Comparison of ENCODE assay signal across 8 cellular contexts in genomic region chr12:47820631-47821345, GRCh38. TPM values are rescaled to one million over a fixed set of nuclear protein-coding genes. Genes with fewer than 3 reads are reported as not detected.
DNase-seq lines count a peak whose midpoint lies in the region; TF ChIP-seq lines count a peak whose summit lies in the region.

No MANE protein-coding gene starts in this region.

- H4K20me1 ChIP-seq in neural cell (ENCODE audit: insufficient read depth) = no peaks in the 10 kb centered on the region

- H3K9me3 ChIP-seq in AG04450 (ENCODE audit: control insufficient read depth, insufficient read depth, low read length) (no peaks in the 10 kb centered on the region; the same call in 1 of the 2 replicates), neural cell (ENCODE audit: low read length) (no peaks in the 10 kb centered on the region)

- peaks cover 29% of the 10 kb centered on the region for H3K36me3 Mint-ChIP-seq in activated CD4-positive, alpha-beta memory T cell treated with anti-CD3 and anti-CD28 coated beads for 36 hours

- peak overlapping the region; percentile 94 for H3K4me3 Mint-ChIP-seq in activated CD4-positive, alpha-beta memory T cell treated with anti-CD3 and anti-CD28 coated beads for 36 hours

- TF ChIP-seq CTCF in AG04450 (IDR thresholded peaks at IDR 0.05; ENCODE audit: low read depth, low read length) = no peak
- no peak for TF ChIP-seq CTCF in neural cell (IDR thresholded peaks at IDR 0.05; ENCODE audit: poor library complexity, severe bottlenecking)

- H3K27me3 Mint-ChIP-seq in activated CD4-positive, alpha-beta memory T cell treated with anti-CD3 and anti-CD28 coated beads for 36 hours = no peaks in the 10 kb centered on the region

- H3K27ac Mint-ChIP-seq in activated CD4-positive, alpha-beta memory T cell treated with anti-CD3 and anti-CD28 coated beads for 36 hours = peak overlapping the region; percentile 99

- no peaks in the 10 kb centered on the region for H3F3A ChIP-seq in neural cell (ENCODE audit: insufficient read depth, low read length, poor library complexity, severe bottlenecking)

- TF ChIP-seq RAD21 in neural cell (conservative IDR thresholded peaks at IDR 0.05) = no peak

- peak; percentile 88 for DNase-seq in AG04450 (ENCODE audit: low read depth, low spot score)
- peak; percentile 93 for DNase-seq in HK-2 (ENCODE audit: unreplicated experiment)
- DNase-seq in activated CD4-positive, alpha-beta memory T cell treated with anti-CD3 and anti-CD28 coated beads for 36 hours = no peak
- DNase-seq in fibroblast of the conjunctiva (ENCODE audit: low read depth) = peak; percentile 96
- no peak for DNase-seq in effector CD4-positive, alpha-beta T cell
- no peak for DNase-seq in NCI-H1930 (lab: John Stamatoyannopoulos, UW)
- DNase-seq in DMS153 (lab: John Stamatoyannopoulos, UW) = no peak

- H3K27ac ChIP-seq in AG04450 (ENCODE audit: low read depth, low read length) (peak overlapping the region; percentile 99), neural cell (ENCODE audit: low read length) (peak overlapping the region; percentile 58)

- peaks cover 68% of the 10 kb centered on the region for H3K4me1 Mint-ChIP-seq in activated CD4-positive, alpha-beta memory T cell treated with anti-CD3 and anti-CD28 coated beads for 36 hours (ENCODE audit: low read depth)

- POLR2A ChIA-PET in AG04450 (lab: Yijun Ruan, JAX) = interaction anchor here (0.6 to 1.4 kb wide), 9 partner anchors 9 to 181 kb away, joined by 3 to 19 read pairs (median 11); no protein-coding TSS in a partner anchor
- POLR2A ChIA-PET in activated CD4-positive, alpha-beta memory T cell treated with anti-CD3 and anti-CD28 coated beads for 36 hours (lab: Charles Lee) = interaction anchor here (1.3 to 16.2 kb wide), 3 partner anchors 10 to 47 kb away, joined by 3 to 540 read pairs (median 90); no protein-coding TSS in a partner anchor

- CTCF ChIA-PET in AG04450 (lab: Charles Lee) = interaction anchor here (0.6 to 2.1 kb wide), 6 partner anchors 11 to 350 kb away, joined by 4 to 13 read pairs (median 5); no protein-coding TSS in a partner anchor
- CTCF ChIA-PET in activated CD4-positive, alpha-beta memory T cell treated with anti-CD3 and anti-CD28 coated beads for 36 hours (lab: Charles Lee) = interaction anchor here (0.7 to 28.1 kb wide), 5 partner anchors 10 to 78 kb away, joined by 3 to 795 read pairs (median 6); no protein-coding TSS in a partner anchor

- peak overlapping the region; percentile 75 for H3K4me2 ChIP-seq in neural cell (ENCODE audit: low read length)

- H2AFZ ChIP-seq in neural cell (ENCODE audit: low read depth, low read length) = peak overlapping the region; percentile 78

- no peak for TF ChIP-seq EP300 in neural cell (conservative IDR thresholded peaks at IDR 0.05; ENCODE audit: poor library complexity, severe bottlenecking)

- intact Hi-C loops in activated CD4-positive, alpha-beta memory T cell treated with anti-CD3 and anti-CD28 coated beads for 36 hours (cut with micrococcal nuclease) = no loop called here

- H3K36me3 ChIP-seq in neural cell (ENCODE audit: insufficient read depth, low read length) = no peaks in the 10 kb centered on the region

- peaks cover 13% of the 10 kb centered on the region for H3K79me2 ChIP-seq in neural cell (replicated peaks; ENCODE audit: insufficient read depth, low read length)

- peak overlapping the region; percentile 91 for H3K4me3 ChIP-seq in AG04450 (ENCODE audit: low read depth, low read length)
- H3K4me3 ChIP-seq in neural cell (ENCODE audit: low read length) = peak overlapping the region; percentile 73

- H3K27me3 ChIP-seq in AG04450 (ENCODE audit: control insufficient read depth, insufficient read depth, low read length) (no peaks in the 10 kb centered on the region), neural cell (ENCODE audit: insufficient read depth, low read depth, low read length) (no peaks in the 10 kb centered on the region)

- H3K9ac ChIP-seq in neural cell (ENCODE audit: low read length) = peak overlapping the region; percentile 86

- no peaks in the 10 kb centered on the region for H3K9me2 ChIP-seq in neural cell (ENCODE audit: insufficient read depth, low read length)

- H3K9me3 Mint-ChIP-seq in activated CD4-positive, alpha-beta memory T cell treated with anti-CD3 and anti-CD28 coated beads for 36 hours = no peaks in the 10 kb centered on the region

TF ChIP-seq in neural cell, 6 proteins besides CTCF, POLR2A, EP300 and RAD21:
- TF ChIP-seq EZH2 (IDR thresholded peaks at IDR 0.05; ENCODE audit: borderline replicate concordance, insufficient read depth, low read length, poor library complexity, severe bottlenecking) (no peak), MXI1 (conservative IDR thresholded peaks at IDR 0.05; ENCODE audit: poor library complexity, severe bottlenecking) (no peak), POLR2AphosphoS5 (IDR thresholded peaks at IDR 0.05) (no peak), REST (IDR thresholded peaks at IDR 0.05; ENCODE audit: borderline replicate concordance) (no peak), TAF1 (IDR thresholded peaks at IDR 0.05; ENCODE audit: low read depth) (no peak), SMC3 (conservative IDR thresholded peaks at IDR 0.05; ENCODE audit: poor library complexity) (no peak)
TF ChIP-seq in neural cell: peak in this region for 0.

RNA-seq across cellular contexts. Expression of gene HDAC7, which starts 1.1 kb away (rescaled TPM):
- polyA plus RNA-seq in AG04450 (2011; rRNA removed) = 17.1 and 22.1 TPM in 2 replicates
- polyA minus RNA-seq in AG04450 (2011; rRNA and poly(A)+ RNA removed) = 22.5 and 25.5 TPM in 2 replicates
- total RNA-seq in activated CD4-positive, alpha-beta memory T cell treated with anti-CD3 and anti-CD28 coated beads for 36 hours = 100 to 1,000 TPM; 257 to 280 TPM
- 30.2 and 51.5 TPM in 2 replicates for polyA plus RNA-seq in neural cell
- polyA minus RNA-seq in neural cell = 11.9 and 18.7 TPM in 2 replicates

RNA-seq across cellular contexts. Expression of gene SLC48A1, which starts 47.8 kb away (rescaled TPM):
- polyA plus RNA-seq in AG04450 (2011; rRNA removed) = 7.8 and 9.0 TPM in 2 replicates
- 9.3 and 12.2 TPM in 2 replicates for polyA minus RNA-seq in AG04450 (2011; rRNA and poly(A)+ RNA removed)
- total RNA-seq in activated CD4-positive, alpha-beta memory T cell treated with anti-CD3 and anti-CD28 coated beads for 36 hours = 10 to 100 TPM; 13.7 to 16.2 TPM
- polyA plus RNA-seq in neural cell = 8.0 and 8.5 TPM in 2 replicates
- polyA minus RNA-seq in neural cell = 9.7 and 11.2 TPM in 2 replicates

Comparison
In these comparisons a context has a peak if more than half of its experiments do, and no peak if none do; other contexts are left out.
1. DNase-seq: peak in AG04450 (single experiment), HK-2 (single experiment) and fibroblast of the conjunctiva (single experiment); none in activated CD4-positive, alpha-beta memory T cell treated with anti-CD3 and anti-CD28 coated beads for 36 hours (single experiment), effector CD4-positive, alpha-beta T cell (single experiment), NCI-H1930 (0 of 2) and DMS153 (single experiment).